ENCODE assay signal across 9 cellular contexts in genomic region chr3:15726043-15726442, GRCh38.
DNase-seq lines count a peak whose midpoint lies in the region; ATAC-seq and TF ChIP-seq lines count a peak whose summit lies in the region.
"Had no signal": no experiment of that assay in that cellular context is flagged by ENCODE, and none has a peak within 500 bp of the region (broad histone marks: within the 10 kb centered on the region; RNA-seq: fewer than 3 reads in every experiment).

No MANE protein-coding gene starts in this region.

- TF ChIP-seq CTCF in RWPE2 (IDR thresholded peaks at IDR 0.05; ENCODE audit: poor library complexity, severe bottlenecking) (no peak), psoas muscle (IDR thresholded peaks at IDR 0.05) (no peak)

- peaks cover 15% of the 10 kb centered on the region for H3K4me1 ChIP-seq in RWPE2 (ENCODE audit: insufficient read depth, poor library complexity, severe bottlenecking)
- H3K4me1 ChIP-seq in psoas muscle: peaks cover 11% of the 10 kb centered on the region

- peak overlapping the region; percentile 26 for H3K27ac ChIP-seq in RWPE2 (ENCODE audit: poor library complexity, severe bottlenecking)
- peak overlapping the region; percentile 73 for H3K27ac ChIP-seq in psoas muscle
- H3K27ac ChIP-seq: VCaP had no signal

- intact Hi-C loops in psoas muscle (cut with DNase I): no loop called here

- 35 to 41% (median 37%) methylated on average over 2 of the region's 2 CpGs for WGBS in psoas muscle, 3 donors

- no peak for DNase-seq in RWPE2 (ENCODE audit: low spot score)
- DNase-seq in psoas muscle: no peak
- DNase-seq in NCI-H2107 treated with DMSO at 0.1 percent for 48 hours (lab: John Stamatoyannopoulos, UW; ENCODE audit: unreplicated experiment): no peak
- DNase-seq in Kasumi-1 (lab: John Stamatoyannopoulos, UW): no peak
- DNase-seq in pons (ENCODE audit: low spot score): no peak
- DNase-seq: NCI-H146 had no signal

- H3K4me3 ChIP-seq in RWPE2 (ENCODE audit: severe bottlenecking) (no peak overlapping the region), psoas muscle (no peak overlapping the region)

- H3K27me3 ChIP-seq in RWPE2 (ENCODE audit: insufficient read depth, poor library complexity, severe bottlenecking): no peaks in the 10 kb centered on the region
- H3K27me3 ChIP-seq in psoas muscle (ENCODE audit: insufficient read depth in 3 of 3, low read length in 2 of 3): no peaks in the 10 kb centered on the region

- peaks cover 55% of the 10 kb centered on the region for H3K36me3 ChIP-seq in RWPE2 (ENCODE audit: low read depth)
- peaks cover 6 to 44% of the 10 kb centered on the region in 2 donors for H3K36me3 ChIP-seq in psoas muscle (ENCODE audit: insufficient read depth in 1 of 2, low read depth in 1 of 2)

- ATAC-seq in GM19324 (IDR thresholded peaks at IDR 0.05; ENCODE audit: low FRiP score, unreplicated experiment): peak; percentile 56
- ATAC-seq in HG02588 (IDR thresholded peaks at IDR 0.05; ENCODE audit: unreplicated experiment): peak; percentile 75
- peak; percentile 80 for ATAC-seq in RWPE2 (ENCODE audit: low read depth)
- ATAC-seq in psoas muscle: peak in 3 of 4 donors; percentile 57 to 80 (median 57)

- no peaks in the 10 kb centered on the region for H3K9me3 ChIP-seq in RWPE2 (ENCODE audit: severe bottlenecking)
- H3K9me3 ChIP-seq in psoas muscle: no peaks in the 10 kb centered on the region
